In the genomic region with DNA sequence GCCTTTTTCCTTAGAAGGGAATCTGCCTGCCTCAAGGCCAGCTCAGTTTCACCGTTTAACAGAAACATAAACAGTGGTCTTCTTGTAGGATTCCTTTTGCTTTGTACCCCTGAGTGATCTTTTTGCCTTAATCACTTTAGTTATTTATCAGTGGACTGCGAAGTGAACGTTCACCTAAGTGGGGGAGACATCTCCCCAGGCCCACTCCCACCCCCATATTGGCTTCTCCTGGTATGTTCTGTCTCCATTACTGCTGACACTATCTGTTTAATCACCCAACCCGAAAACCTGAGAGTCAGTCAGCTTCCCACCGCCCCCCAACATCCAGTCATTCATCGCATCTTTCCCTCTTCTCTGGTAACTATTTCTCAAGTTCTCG, we compare ENCODE assay signal across 8 cellular contexts. TPM values are rescaled to one million over a fixed set of nuclear protein-coding genes. Genes with fewer than 3 reads are reported as not detected.
DNase-seq lines count a peak whose midpoint lies in the region; ATAC-seq, FAIRE-seq and TF ChIP-seq lines count a peak whose summit lies in the region.

No MANE protein-coding gene starts in this region.

- H3K4me3 Mint-ChIP-seq in activated T-cell treated with anti-CD3 and anti-CD28 coated beads, Interleukin-2, amount 50 U/mL, for 4 hours, result peak overlapping the region; percentile 27
- H3K4me3 Mint-ChIP-seq in stimulated activated memory B cell treated with anti-CD40 and anti-IgM and Interleukin-4, amounts not matched to agents 10 μg/mL and 1 μg/mL and 100 μg/mL, for 72 hours, result peak overlapping the region; percentile 42

- ATAC-seq in activated T-cell treated with anti-CD3 and anti-CD28 coated beads, Interleukin-2, amount 50 U/mL, for 4 hours, result no peak
- ATAC-seq in stimulated activated memory B cell treated with anti-CD40 and anti-IgM and Interleukin-4, amounts not matched to agents 10 μg/mL and 1 μg/mL and 100 μg/mL, for 72 hours, result no peak

- no peak overlapping the region for H3K9ac ChIP-seq in kidney (ENCODE audit: low read length in 2 of 2)

- DNase-seq in activated T-cell treated with anti-CD3 and anti-CD28 coated beads, Interleukin-2, amount 50 U/mL, for 4 hours, result no peak
- DNase-seq in activated T-cell treated with anti-CD3 and anti-CD28 coated beads, Interleukin-2, amount 50 U/mL, for 48 hours, result no peak
- DNase-seq in fibroblast of villous mesenchyme (ENCODE audit: low read depth), result no peak
- no peak for DNase-seq in kidney
- DNase-seq in kidney tubule cell (ENCODE audit: low spot score), result no peak
- DNase-seq in ureter (ENCODE audit: low spot score), result no peak

- FAIRE-seq in kidney (lab: Jason Lieb, UNC), result no peak

- H3K9me3 ChIP-seq in kidney (ENCODE audit: control insufficient read depth in 1 of 2, low read length in 2 of 2), result no peaks in the 10 kb centered on the region

- peaks cover 50% of the 10 kb centered on the region for H3K4me1 Mint-ChIP-seq in activated T-cell treated with anti-CD3 and anti-CD28 coated beads, Interleukin-2, amount 50 U/mL, for 4 hours (ENCODE audit: low read depth)
- H3K4me1 Mint-ChIP-seq in stimulated activated memory B cell treated with anti-CD40 and anti-IgM and Interleukin-4, amounts not matched to agents 10 μg/mL and 1 μg/mL and 100 μg/mL, for 72 hours, result peaks cover 57% of the 10 kb centered on the region

- peaks cover 7 to 10% of the 10 kb centered on the region in 2 donors for H3K4me1 ChIP-seq in kidney (ENCODE audit: control insufficient read depth in 1 of 2, insufficient read depth in 1 of 2, low read depth in 1 of 2, low read length in 2 of 2)

- peaks cover 33% of the 10 kb centered on the region for H3K36me3 Mint-ChIP-seq in activated T-cell treated with anti-CD3 and anti-CD28 coated beads, Interleukin-2, amount 50 U/mL, for 4 hours (ENCODE audit: insufficient read depth)
- peaks cover 42% of the 10 kb centered on the region for H3K36me3 Mint-ChIP-seq in stimulated activated memory B cell treated with anti-CD40 and anti-IgM and Interleukin-4, amounts not matched to agents 10 μg/mL and 1 μg/mL and 100 μg/mL, for 72 hours

- no peaks in the 10 kb centered on the region for H3K9me3 Mint-ChIP-seq in activated T-cell treated with anti-CD3 and anti-CD28 coated beads, Interleukin-2, amount 50 U/mL, for 4 hours
- H3K9me3 Mint-ChIP-seq in stimulated activated memory B cell treated with anti-CD40 and anti-IgM and Interleukin-4, amounts not matched to agents 10 μg/mL and 1 μg/mL and 100 μg/mL, for 72 hours, result no peaks in the 10 kb centered on the region

- H3K27me3 Mint-ChIP-seq in activated T-cell treated with anti-CD3 and anti-CD28 coated beads, Interleukin-2, amount 50 U/mL, for 4 hours (ENCODE audit: low read depth), result no peaks in the 10 kb centered on the region
- no peaks in the 10 kb centered on the region for H3K27me3 Mint-ChIP-seq in stimulated activated memory B cell treated with anti-CD40 and anti-IgM and Interleukin-4, amounts not matched to agents 10 μg/mL and 1 μg/mL and 100 μg/mL, for 72 hours

- intact Hi-C loops in kidney (cut with DNase I), result no loop called here

- H3K27ac Mint-ChIP-seq in stimulated activated memory B cell treated with anti-CD40 and anti-IgM and Interleukin-4, amounts not matched to agents 10 μg/mL and 1 μg/mL and 100 μg/mL, for 72 hours, result no peak overlapping the region

- H3K36me3 ChIP-seq in kidney (ENCODE audit: control insufficient read depth in 1 of 2, insufficient read depth in 2 of 2, low read length in 2 of 2), result no peaks in the 10 kb centered on the region

- TF ChIP-seq CTCF in VCaP (conservative IDR thresholded peaks at IDR 0.05), result no peak
- TF ChIP-seq CTCF in fibroblast of villous mesenchyme (IDR thresholded peaks at IDR 0.05; ENCODE audit: insufficient read depth, low read depth, low read length), result no peak
- no peak for TF ChIP-seq CTCF in kidney (IDR thresholded peaks at IDR 0.05; ENCODE audit: borderline replicate concordance, extremely low read depth, insufficient read depth)

- H3K27ac ChIP-seq in VCaP (peak overlapping the region; percentile 85; the same call in 1 of the 2 replicates), kidney (ENCODE audit: low read depth in 2 of 2, low read length in 2 of 2) (no peak overlapping the region)

- H3K4me3 ChIP-seq in fibroblast of villous mesenchyme (ENCODE audit: low read depth, low read length) (peak overlapping the region; percentile 92), kidney (ENCODE audit: low read length in 2 of 2) (no peak overlapping the region)

RNA-seq across cellular contexts. Expression of a gene that starts 1.4 kb away (rescaled TPM):
- total RNA-seq in activated T-cell treated with anti-CD3 and anti-CD28 coated beads, Interleukin-2, amount 50 U/mL, for 4 hours, result 10 to 100 TPM; 31.2 to 43.2 (median 31.2) TPM
- 36.7 and 142 TPM in 2 replicates for total RNA-seq in fibroblast of villous mesenchyme
- 10.9 TPM for total RNA-seq in kidney
- polyA plus RNA-seq in kidney (ENCODE audit: insufficient read depth, low read depth, low replicate concordance), result 3.4 TPM
- total RNA-seq in ureter, result 28.7 TPM

RNA-seq across cellular contexts. Expression of a gene that starts 1.6 kb away (rescaled TPM):
- total RNA-seq in activated T-cell treated with anti-CD3 and anti-CD28 coated beads, Interleukin-2, amount 50 U/mL, for 4 hours, result 1 to 10 TPM; 6.7 to 8.7 (median 6.8) TPM
- total RNA-seq in fibroblast of villous mesenchyme (12.9 and 23.7 TPM in 2 replicates), kidney (13.6 TPM), ureter (23.7 TPM)
- 4.0 TPM for polyA plus RNA-seq in kidney (ENCODE audit: insufficient read depth, low read depth, low replicate concordance)
